In genomic region chrX:116232833-116233232, GRCh38 we compare ENCODE assay signal across 18 cellular contexts.
DNase-seq lines count a peak whose midpoint lies in the region; ATAC-seq and TF ChIP-seq lines count a peak whose summit lies in the region.
"Had no signal": no experiment of that assay in that cellular context is flagged by ENCODE, and none has a peak within 500 bp of the region (broad histone marks: within the 10 kb centered on the region; RNA-seq: fewer than 3 reads in every experiment).

No MANE protein-coding gene starts in this region.

- H3K27ac Mint-ChIP-seq in T-helper 2 cell treated with Interferon-gamma antibody and Interleukin-4, amounts not matched to agents 5 μg/mL and 100 μg/mL, for 36 hours = no peak overlapping the region
- H3K27ac Mint-ChIP-seq in natural killer cell treated with Interleukin-12 subunit alpha and Interleukin-12 subunit beta and Interleukin-15 and Interleukin-18, amount 100 ng/mL, for 72 hours = no peak overlapping the region
- H3K27ac Mint-ChIP-seq: CD4-positive, alpha-beta memory T cell; effector memory CD8-positive, alpha-beta T cell; HFFc6 had no signal

- H3K27me3 Mint-ChIP-seq in T-helper 2 cell treated with Interferon-gamma antibody and Interleukin-4, amounts not matched to agents 5 μg/mL and 100 μg/mL, for 36 hours (ENCODE audit: low read depth) = no peaks in the 10 kb centered on the region
- no peaks in the 10 kb centered on the region for H3K27me3 Mint-ChIP-seq in natural killer cell treated with Interleukin-12 subunit alpha and Interleukin-12 subunit beta and Interleukin-15 and Interleukin-18, amount 100 ng/mL, for 72 hours
- H3K27me3 Mint-ChIP-seq: CD4-positive, alpha-beta memory T cell; effector memory CD8-positive, alpha-beta T cell had no signal

- no peaks in the 10 kb centered on the region for H3K36me3 Mint-ChIP-seq in T-helper 2 cell treated with Interferon-gamma antibody and Interleukin-4, amounts not matched to agents 5 μg/mL and 100 μg/mL, for 36 hours (ENCODE audit: low read depth)
- peaks cover 5% of the 10 kb centered on the region for H3K36me3 Mint-ChIP-seq in natural killer cell treated with Interleukin-12 subunit alpha and Interleukin-12 subunit beta and Interleukin-15 and Interleukin-18, amount 100 ng/mL, for 72 hours
- H3K36me3 Mint-ChIP-seq: CD4-positive, alpha-beta memory T cell had no signal

- H3K4me1 ChIP-seq in SJSA1 (replicated peaks) (peaks cover 24% of the 10 kb centered on the region), SJCRH30 (no peaks in the 10 kb centered on the region)

- no peak for ATAC-seq in natural killer cell treated with Interleukin-12 subunit alpha and Interleukin-12 subunit beta and Interleukin-15 and Interleukin-18, amount 100 ng/mL, for 72 hours
- ATAC-seq: effector memory CD8-positive, alpha-beta T cell had no signal

- TF ChIP-seq CTCF in fibroblast of mammary gland (conservative IDR thresholded peaks at IDR 0.05; ENCODE audit: control insufficient read depth, insufficient read depth, low read depth, low read length) (no peak), coronary artery (IDR thresholded peaks at IDR 0.05) (no peak)

- DNase-seq in H4 (ENCODE audit: low spot score) (peak; percentile 55), SJSA1 (ENCODE audit: low read depth in 1 of 2, low spot score in 2 of 2) (peak in 1 of 2 experiments; percentile 29), fibroblast of mammary gland (ENCODE audit: low read depth) (peak; percentile 88), skeletal muscle cell (ENCODE audit: low read depth) (peak; percentile 57), SJCRH30 (no peak), coronary artery (ENCODE audit: low spot score) (no peak)
- DNase-seq in T-helper 2 cell treated with Interferon-gamma antibody and Interleukin-4, amounts not matched to agents 5 μg/mL and 100 μg/mL, for 36 hours (ENCODE audit: low spot score) = no peak
- no peak for DNase-seq in natural killer cell treated with Interleukin-12 subunit alpha and Interleukin-12 subunit beta and Interleukin-15 and Interleukin-18, amount 100 ng/mL, for 72 hours (ENCODE audit: low spot score)
- DNase-seq: activated CD8-positive, alpha-beta memory T cell treated with anti-CD3 and anti-CD28 coated beads, Interleukin-2, amount 50 U/mL, for 4 hours; activated naive CD4-positive, alpha-beta T cell treated with Interleukin-2 at 50 U/mL for 16 hours; CD4-positive, alpha-beta memory T cell; effector memory CD8-positive, alpha-beta T cell; head of caudate nucleus; HFFc6; NCI-H1436 treated with DMSO at 0.1 percent for 48 hours; NCI-H446 treated with DMSO at 0.1 percent for 48 hours; OCI-M1; stimulated activated CD4-positive, alpha-beta T cell treated with anti-CD3 and anti-CD28 coated beads, Interleukin-12 subunit alpha, Interleukin-12 subunit beta, amount 100 ng/mL, for 4 hours had no signal

- H3K4me1 Mint-ChIP-seq in T-helper 2 cell treated with Interferon-gamma antibody and Interleukin-4, amounts not matched to agents 5 μg/mL and 100 μg/mL, for 36 hours (ENCODE audit: low read depth) = no peaks in the 10 kb centered on the region
- no peaks in the 10 kb centered on the region for H3K4me1 Mint-ChIP-seq in natural killer cell treated with Interleukin-12 subunit alpha and Interleukin-12 subunit beta and Interleukin-15 and Interleukin-18, amount 100 ng/mL, for 72 hours (ENCODE audit: low read depth in 2 of 2)
- H3K4me1 Mint-ChIP-seq: CD4-positive, alpha-beta memory T cell had no signal

- H3K4me3 ChIP-seq in SJSA1 (no peak overlapping the region), fibroblast of mammary gland (ENCODE audit: control insufficient read depth, low read depth, low read length) (no peak overlapping the region), skeletal muscle cell (ENCODE audit: low read depth, low read length) (no peak overlapping the region), SJCRH30 (no peak overlapping the region), coronary artery (no peak overlapping the region)

- H3K27me3 ChIP-seq in SJSA1 (replicated peaks) (no peaks in the 10 kb centered on the region), SJCRH30 (no peaks in the 10 kb centered on the region)

- no peak overlapping the region for H3K4me3 Mint-ChIP-seq in T-helper 2 cell treated with Interferon-gamma antibody and Interleukin-4, amounts not matched to agents 5 μg/mL and 100 μg/mL, for 36 hours
- H3K4me3 Mint-ChIP-seq in natural killer cell treated with Interleukin-12 subunit alpha and Interleukin-12 subunit beta and Interleukin-15 and Interleukin-18, amount 100 ng/mL, for 72 hours = no peak overlapping the region
- H3K4me3 Mint-ChIP-seq: CD4-positive, alpha-beta memory T cell; effector memory CD8-positive, alpha-beta T cell; HFFc6 had no signal

- H3K9me3 ChIP-seq in SJSA1 (replicated peaks) (no peaks in the 10 kb centered on the region), SJCRH30 (replicated peaks) (no peaks in the 10 kb centered on the region)

- H3K36me3 ChIP-seq in SJSA1 (no peaks in the 10 kb centered on the region), SJCRH30 (no peaks in the 10 kb centered on the region)

- peak overlapping the region; percentile 34; the same call in 1 of the 2 replicates for H3K27ac ChIP-seq in SJSA1
- no peak overlapping the region for H3K27ac ChIP-seq in SJCRH30
- H3K27ac ChIP-seq in coronary artery = no peak overlapping the region

- H3K9me3 Mint-ChIP-seq in T-helper 2 cell treated with Interferon-gamma antibody and Interleukin-4, amounts not matched to agents 5 μg/mL and 100 μg/mL, for 36 hours = no peaks in the 10 kb centered on the region
- peaks cover 3% of the 10 kb centered on the region for H3K9me3 Mint-ChIP-seq in natural killer cell treated with Interleukin-12 subunit alpha and Interleukin-12 subunit beta and Interleukin-15 and Interleukin-18, amount 100 ng/mL, for 72 hours
- H3K9me3 Mint-ChIP-seq: HFFc6 had no signal

Comparison
In these comparisons a context has a peak if more than half of its experiments do, and no peak if none do; other contexts are left out.
1. DNase-seq: peak in H4 (single experiment), fibroblast of mammary gland (single experiment) and skeletal muscle cell (single experiment); none in T-helper 2 cell treated with Interferon-gamma antibody and Interleukin-4, amounts not matched to agents 5 μg/mL and 100 μg/mL, for 36 hours (single experiment), SJCRH30 (0 of 2), natural killer cell treated with Interleukin-12 subunit alpha and Interleukin-12 subunit beta and Interleukin-15 and Interleukin-18, amount 100 ng/mL, for 72 hours (single experiment) and coronary artery (single experiment).